In genomic region chr18:62175521-62175920, GRCh38 we compare ENCODE assay signal across 12 cellular contexts. TPM values are rescaled to one million over a fixed set of nuclear protein-coding genes. Genes with fewer than 3 reads are reported as not detected.
DNase-seq lines count a peak whose midpoint lies in the region; ATAC-seq and TF ChIP-seq lines count a peak whose summit lies in the region.
"Had no signal": no experiment of that assay in that cellular context is flagged by ENCODE, and none has a peak within 500 bp of the region (broad histone marks: within the 10 kb centered on the region; RNA-seq: fewer than 3 reads in every experiment).

No MANE protein-coding gene starts in this region.

- TF ChIP-seq POLR2A in IMR-90 (IDR thresholded peaks at IDR 0.05; ENCODE audit: low read depth, low read length): no peak

- H3K18ac ChIP-seq in IMR-90 (ENCODE audit: low read depth, low read length): no peak overlapping the region

- no peaks in the 10 kb centered on the region for H3K36me3 ChIP-seq in IMR-90 (ENCODE audit: control insufficient read depth, insufficient read depth, low read length)
- H3K36me3 ChIP-seq in osteoblast (ENCODE audit: insufficient read depth, low read length): no peaks in the 10 kb centered on the region
- no peaks in the 10 kb centered on the region for H3K36me3 ChIP-seq in SJCRH30
- H3K36me3 ChIP-seq: BE2C, HAP-1 had no signal

- H3K23ac ChIP-seq in IMR-90 (ENCODE audit: low read depth, low read length): no peak overlapping the region

- no peak overlapping the region for H4K8ac ChIP-seq in IMR-90 (ENCODE audit: low read depth in 2 of 2, low read length in 2 of 2)

- POLR2A ChIA-PET in IMR-90 (lab: Charles Lee; ENCODE audit: unreplicated experiment): no interaction called here

- no peak overlapping the region for H4K5ac ChIP-seq in IMR-90 (ENCODE audit: low read depth, low read length)

- H3K79me2 ChIP-seq in osteoblast (ENCODE audit: insufficient read depth, low read length): peaks cover 4% of the 10 kb centered on the region

- TF ChIP-seq RAD21 in IMR-90 (IDR thresholded peaks at IDR 0.05; ENCODE audit: low read length): no peak

- no peak overlapping the region for H3K4me3 Mint-ChIP-seq in activated naive CD4-positive, alpha-beta T cell treated with anti-CD3 and anti-CD28 coated beads for 36 hours
- no peak overlapping the region for H3K4me3 Mint-ChIP-seq in activated naive CD4-positive, alpha-beta T cell treated with anti-CD3 and anti-CD28 coated beads, Interleukin-2, amount 10 ng/mL, durations not matched to agents 7 days and 5 days
- no peak overlapping the region for H3K4me3 Mint-ChIP-seq in chondrocyte (ENCODE audit: unreplicated experiment)
- H3K4me3 Mint-ChIP-seq: CD4-positive, alpha-beta memory T cell had no signal

- no peak overlapping the region for H2BK20ac ChIP-seq in IMR-90 (ENCODE audit: low read depth, low read length)

- TF ChIP-seq CTCF in IMR-90 (conservative IDR thresholded peaks at IDR 0.05; ENCODE audit: low read depth, low read length) (no peak), osteoblast (IDR thresholded peaks at IDR 0.05; ENCODE audit: extremely low read depth, low read depth, low read length) (no peak), chondrocyte (IDR thresholded peaks at IDR 0.05) (no peak)

- peaks cover 3 to 5% of the 10 kb centered on the region in 2 experiments; a peak in 2 of 4 replicates for H3K79me1 ChIP-seq in IMR-90 (ENCODE audit: low read depth in 1 of 2, low read length in 2 of 2)

- no peak overlapping the region for H3K4ac ChIP-seq in IMR-90 (ENCODE audit: low read depth, low read length)

- in situ Hi-C loops in IMR-90 (cut with MboI; ENCODE audit: low sequenced_read_pairs): loop anchor here (25.0 kb wide), 2 partner anchors 537 to 812 kb away; partner anchors contain the start of gene PHLPP1

- H3K4me2 ChIP-seq in IMR-90 (ENCODE audit: low read depth, low read length) (no peak overlapping the region), osteoblast (ENCODE audit: insufficient read depth, low read length) (peak overlapping the region; percentile 35)
- H3K4me2 ChIP-seq: A549 had no signal

- intact Hi-C loops in activated naive CD4-positive, alpha-beta T cell treated with anti-CD3 and anti-CD28 coated beads for 36 hours (cut with micrococcal nuclease): no loop called here
- intact Hi-C loops in IMR-90 (cut with micrococcal nuclease): no loop called here

- no peaks in the 10 kb centered on the region for H3K9me3 ChIP-seq in IMR-90 (ENCODE audit: control insufficient read depth, insufficient read depth, low read length)
- no peaks in the 10 kb centered on the region for H3K9me3 ChIP-seq in osteoblast (ENCODE audit: low read depth, low read length)
- no peaks in the 10 kb centered on the region for H3K9me3 ChIP-seq in SJCRH30 (replicated peaks)
- H3K9me3 ChIP-seq: A549, BE2C, HAP-1 had no signal

- DNase-seq in activated naive CD4-positive, alpha-beta T cell treated with anti-CD3 and anti-CD28 coated beads for 36 hours: peak; percentile 11
- DNase-seq in activated naive CD4-positive, alpha-beta T cell treated with anti-CD3 and anti-CD28 coated beads, Interleukin-2, amount 10 ng/mL, durations not matched to agents 7 days and 5 days: no peak
- peak; percentile 23 for DNase-seq in IMR-90
- DNase-seq in osteoblast (ENCODE audit: insufficient read length, low spot score, missing footprints): no peak
- DNase-seq in chondrocyte (ENCODE audit: low spot score): no peak
- DNase-seq in SJCRH30: no peak
- DNase-seq: BE2C; CD4-positive, alpha-beta memory T cell; DMS79 had no signal

- no peaks in the 10 kb centered on the region for H3K27me3 ChIP-seq in IMR-90 (ENCODE audit: control insufficient read depth, insufficient read depth, low read length)
- no peaks in the 10 kb centered on the region for H3K27me3 ChIP-seq in osteoblast (ENCODE audit: insufficient read depth, low read length)
- no peaks in the 10 kb centered on the region for H3K27me3 ChIP-seq in SJCRH30
- H3K27me3 ChIP-seq: BE2C had no signal

- ATAC-seq in IMR-90 (ENCODE audit: low read depth): no peak
- ATAC-seq: A549 had no signal

- no TSS peak for BruUV-seq in IMR-90 (replicated peaks; lab: Mats Ljungman, UMichigan)

- no peak overlapping the region for H3K14ac ChIP-seq in IMR-90 (replicated peaks; ENCODE audit: low read depth, low read length)

- H4K20me1 ChIP-seq in IMR-90 (ENCODE audit: insufficient read depth, low read length): no peaks in the 10 kb centered on the region; the same call in 1 of the 2 replicates
- H4K20me1 ChIP-seq in osteoblast (ENCODE audit: insufficient read depth, low read length): peaks cover 2% of the 10 kb centered on the region

- H3K9me1 ChIP-seq in IMR-90 (ENCODE audit: insufficient read depth, low read length): no peaks in the 10 kb centered on the region

- no peak overlapping the region for H4K91ac ChIP-seq in IMR-90 (ENCODE audit: insufficient read depth, low read depth, low read length)

- H3K4me1 Mint-ChIP-seq in activated naive CD4-positive, alpha-beta T cell treated with anti-CD3 and anti-CD28 coated beads for 36 hours (ENCODE audit: low read depth): peaks cover 10% of the 10 kb centered on the region
- H3K4me1 Mint-ChIP-seq in activated naive CD4-positive, alpha-beta T cell treated with anti-CD3 and anti-CD28 coated beads, Interleukin-2, amount 10 ng/mL, durations not matched to agents 7 days and 5 days: no peaks in the 10 kb centered on the region
- peaks cover 4% of the 10 kb centered on the region for H3K4me1 Mint-ChIP-seq in chondrocyte (ENCODE audit: low read depth)

- no peak overlapping the region for H2BK5ac ChIP-seq in IMR-90 (ENCODE audit: low read depth, low read length, poor library complexity, severe bottlenecking)

- no peak overlapping the region for H2BK120ac ChIP-seq in IMR-90 (ENCODE audit: low read depth, low read length)

- H2BK15ac ChIP-seq in IMR-90 (ENCODE audit: low read depth, low read length): no peak overlapping the region

- no peak overlapping the region for H3K56ac ChIP-seq in IMR-90 (ENCODE audit: extremely low read depth, insufficient read depth, low read length)

- H2AK9ac ChIP-seq in IMR-90 (replicated peaks; ENCODE audit: low read depth, low read length, poor library complexity): no peak overlapping the region

- H3K4me3 ChIP-seq in IMR-90 (ENCODE audit: insufficient read depth, low read depth, low read length) (no peak overlapping the region), osteoblast (ENCODE audit: insufficient read depth, low read length) (no peak overlapping the region), SJCRH30 (no peak overlapping the region)
- H3K4me3 ChIP-seq: A549, HAP-1 had no signal

- H3K36me3 Mint-ChIP-seq in activated naive CD4-positive, alpha-beta T cell treated with anti-CD3 and anti-CD28 coated beads for 36 hours (ENCODE audit: low read depth): peaks cover 2% of the 10 kb centered on the region
- H3K36me3 Mint-ChIP-seq in activated naive CD4-positive, alpha-beta T cell treated with anti-CD3 and anti-CD28 coated beads, Interleukin-2, amount 10 ng/mL, durations not matched to agents 7 days and 5 days: no peaks in the 10 kb centered on the region
- H3K36me3 Mint-ChIP-seq in chondrocyte (ENCODE audit: low read depth): no peaks in the 10 kb centered on the region

- H3K9me3 Mint-ChIP-seq in activated naive CD4-positive, alpha-beta T cell treated with anti-CD3 and anti-CD28 coated beads for 36 hours: no peaks in the 10 kb centered on the region
- H3K9me3 Mint-ChIP-seq in activated naive CD4-positive, alpha-beta T cell treated with anti-CD3 and anti-CD28 coated beads, Interleukin-2, amount 10 ng/mL, durations not matched to agents 7 days and 5 days: no peaks in the 10 kb centered on the region
- H3K9me3 Mint-ChIP-seq in chondrocyte (ENCODE audit: low read depth): no peaks in the 10 kb centered on the region
- H3K9me3 Mint-ChIP-seq: CD4-positive, alpha-beta memory T cell had no signal

- no peak overlapping the region for H2AK5ac ChIP-seq in IMR-90 (ENCODE audit: low read depth, low read length)

- H3K27me3 Mint-ChIP-seq in activated naive CD4-positive, alpha-beta T cell treated with anti-CD3 and anti-CD28 coated beads for 36 hours (ENCODE audit: low read depth): no peaks in the 10 kb centered on the region
- no peaks in the 10 kb centered on the region for H3K27me3 Mint-ChIP-seq in activated naive CD4-positive, alpha-beta T cell treated with anti-CD3 and anti-CD28 coated beads, Interleukin-2, amount 10 ng/mL, durations not matched to agents 7 days and 5 days
- no peaks in the 10 kb centered on the region for H3K27me3 Mint-ChIP-seq in chondrocyte (ENCODE audit: low read depth)
- H3K27me3 Mint-ChIP-seq: CD4-positive, alpha-beta memory T cell had no signal

- no peak overlapping the region for H3K27ac Mint-ChIP-seq in activated naive CD4-positive, alpha-beta T cell treated with anti-CD3 and anti-CD28 coated beads for 36 hours
- H3K27ac Mint-ChIP-seq in activated naive CD4-positive, alpha-beta T cell treated with anti-CD3 and anti-CD28 coated beads, Interleukin-2, amount 10 ng/mL, durations not matched to agents 7 days and 5 days: no peak overlapping the region
- H3K27ac Mint-ChIP-seq in chondrocyte (ENCODE audit: unreplicated experiment): no peak overlapping the region
- H3K27ac Mint-ChIP-seq: CD4-positive, alpha-beta memory T cell had no signal

- dilution Hi-C loops in IMR-90 (cut with HindIII; ENCODE audit: low sequenced_read_pairs, unreplicated experiment): no loop called here

- H3K27ac ChIP-seq in IMR-90 (ENCODE audit: insufficient read depth, low read length) (no peak overlapping the region), osteoblast (ENCODE audit: low read depth, low read length) (no peak overlapping the region), SJCRH30 (no peak overlapping the region)
- H3K27ac ChIP-seq: A549, C4-2B had no signal

- no peak overlapping the region for H3K9ac ChIP-seq in IMR-90 (ENCODE audit: low read depth, low read length)

- CTCF ChIA-PET in activated naive CD4-positive, alpha-beta T cell treated with anti-CD3 and anti-CD28 coated beads for 36 hours (lab: Charles Lee): interaction anchor here (0.6 to 0.8 kb wide), 2 partner anchors 75 to 251 kb away, joined by 3 read pairs; no protein-coding TSS in a partner anchor
- CTCF ChIA-PET in activated naive CD4-positive, alpha-beta T cell treated with anti-CD3 and anti-CD28 coated beads, Interleukin-2, amount 10 ng/mL, durations not matched to agents 7 days and 5 days (lab: Charles Lee): no interaction called here
- CTCF ChIA-PET in IMR-90 (lab: Yijun Ruan, JAX): interaction anchor here (0.6 kb wide), 1 partner anchor 33 kb away, joined by 5 read pairs; no protein-coding TSS in a partner anchor

- H2AFZ ChIP-seq in IMR-90 (replicated peaks; ENCODE audit: low read length, poor library complexity): no peak overlapping the region
- H2AFZ ChIP-seq in osteoblast (ENCODE audit: low read length): no peak overlapping the region

- H3K4me1 ChIP-seq in IMR-90 (ENCODE audit: control insufficient read depth, insufficient read depth, low read length): peaks cover 2% of the 10 kb centered on the region; the same call in 1 of the 2 replicates
- peaks cover 5% of the 10 kb centered on the region for H3K4me1 ChIP-seq in osteoblast (ENCODE audit: insufficient read depth, low read length)
- peaks cover 8% of the 10 kb centered on the region; the same call in 1 of the 2 replicates for H3K4me1 ChIP-seq in SJCRH30
- H3K4me1 ChIP-seq: A549, BE2C had no signal

- no CpG with 5 or more reads among the region's 3 CpGs for WGBS in IMR-90 (ENCODE audit: extremely low coverage in 2 of 2, insufficient read length in 1 of 2), 2 experiments

RNA-seq across cellular contexts. Expression of gene PIGN, which starts 11.3 kb away (rescaled TPM):
- total RNA-seq in activated naive CD4-positive, alpha-beta T cell treated with anti-CD3 and anti-CD28 coated beads for 36 hours: 10 to 100 TPM; 21.2 to 22.6 TPM
- total RNA-seq in IMR-90 (2012; rRNA removed) (17.9 and 42.2 TPM in 2 replicates), osteoblast (40.1 and 44.2 TPM in 2 replicates), chondrocyte (27.3 to 37.2 TPM (median 28.0 TPM) in 3 replicates)
- polyA plus RNA-seq in IMR-90 (2012; rRNA removed): 5.8 and 9.0 TPM in 2 replicates
- polyA plus RNA-seq in IMR-90 (2012; cell fraction: cytosol; rRNA removed): 1.3 and 1.6 TPM in 2 replicates
- 0.71 and 5.9 TPM in 2 replicates for polyA plus RNA-seq in IMR-90 (2012; cell fraction: nucleus; rRNA removed; ENCODE audit: low replicate concordance)
- 19.0 and 22.1 TPM in 2 replicates for total RNA-seq in SJCRH30 (2014; rRNA removed; shearing (Covaris generic))

RNA-seq across cellular contexts. Expression of gene RELCH, which starts 11.5 kb away (rescaled TPM):
- total RNA-seq in activated naive CD4-positive, alpha-beta T cell treated with anti-CD3 and anti-CD28 coated beads for 36 hours: 10 to 100 TPM; 15.7 to 16.3 TPM
- 45.5 and 52.5 TPM in 2 replicates for total RNA-seq in IMR-90 (2012; rRNA removed)
- polyA plus RNA-seq in IMR-90 (2012; rRNA removed): 9.5 and 14.4 TPM in 2 replicates
- 2.4 and 3.0 TPM in 2 replicates for polyA plus RNA-seq in IMR-90 (2012; cell fraction: cytosol; rRNA removed)
- 9.0 and 35.8 TPM in 2 replicates for polyA plus RNA-seq in IMR-90 (2012; cell fraction: nucleus; rRNA removed; ENCODE audit: low replicate concordance)
- total RNA-seq in osteoblast: 33.6 and 34.0 TPM in 2 replicates
- total RNA-seq in chondrocyte: 15.2 to 22.6 TPM (median 16.2 TPM) in 3 replicates
- total RNA-seq in SJCRH30 (2014; rRNA removed; shearing (Covaris generic)): 12.2 and 16.5 TPM in 2 replicates

Comparison
In these comparisons a context has a peak if more than half of its experiments do, and no peak if none do; other contexts are left out.
1. DNase-seq: peak in activated naive CD4-positive, alpha-beta T cell treated with anti-CD3 and anti-CD28 coated beads for 36 hours (single experiment) and IMR-90 (single experiment); none in activated naive CD4-positive, alpha-beta T cell treated with anti-CD3 and anti-CD28 coated beads, Interleukin-2, amount 10 ng/mL, durations not matched to agents 7 days and 5 days (single experiment), osteoblast (single experiment), chondrocyte (single experiment) and SJCRH30 (0 of 2).